35 cellular contexts compared by ENCODE assay signal in the genomic region with DNA sequence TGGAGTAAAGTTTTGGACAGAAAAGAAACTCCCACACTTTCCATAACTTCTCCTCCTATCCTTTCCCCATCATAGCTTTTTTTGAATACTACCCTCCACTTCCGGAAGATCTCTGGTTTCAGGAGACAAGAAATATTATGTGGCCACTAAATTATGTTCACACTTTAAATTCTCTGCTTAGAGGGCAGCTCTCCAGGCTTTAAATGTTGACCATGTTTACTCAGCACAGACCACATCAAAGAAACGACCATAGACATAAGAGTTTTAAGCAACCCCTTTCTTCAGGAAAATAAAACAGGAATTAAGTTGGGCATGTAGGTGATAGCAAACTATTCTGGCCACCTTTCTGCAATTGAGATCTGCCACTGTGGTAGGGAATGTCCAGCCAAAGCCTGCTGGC.
DNase-seq lines count a peak whose midpoint lies in the region; ATAC-seq, FAIRE-seq and TF ChIP-seq lines count a peak whose summit lies in the region.
"Had no signal": no experiment of that assay in that cellular context is flagged by ENCODE, and none has a peak within 500 bp of the region (broad histone marks: within the 10 kb centered on the region; RNA-seq: fewer than 3 reads in every experiment).

No MANE protein-coding gene starts in this region.

- no peaks in the 10 kb centered on the region for H3K79me2 ChIP-seq in HCT116 (ENCODE audit: insufficient read depth, low read length)
- H3K79me2 ChIP-seq in K562 (ENCODE audit: control insufficient read depth, insufficient read depth, low read length): no peaks in the 10 kb centered on the region

- H3K27me3 ChIP-seq in HCT116 (ENCODE audit: insufficient read depth, low read length) (no peaks in the 10 kb centered on the region), K562 (ENCODE audit: control insufficient read depth in 2 of 2, insufficient read depth in 2 of 2, low read length in 2 of 2) (no peaks in the 10 kb centered on the region)
- H3K27me3 ChIP-seq: BE2C; BLaER1; BLaER1 treated with 17β-estradiol and CSF1 and Interleukin-3, amounts not matched to agents 10 nM and 100 nM had no signal

- H4K20me1 ChIP-seq in HCT116 (ENCODE audit: insufficient read depth) (no peaks in the 10 kb centered on the region), K562 (replicated peaks; ENCODE audit: control insufficient read depth, insufficient read depth, low read length) (no peaks in the 10 kb centered on the region)
- H4K20me1 ChIP-seq: BLaER1; BLaER1 treated with 17β-estradiol and CSF1 and Interleukin-3, amounts not matched to agents 10 nM and 100 nM had no signal

- no peaks in the 10 kb centered on the region for H3K36me3 ChIP-seq in HCT116 (ENCODE audit: control insufficient read depth in 1 of 2, insufficient read depth in 2 of 2, low read length in 2 of 2)
- H3K36me3 ChIP-seq in K562 (ENCODE audit: control insufficient read depth, insufficient read depth, low read length): no peaks in the 10 kb centered on the region
- H3K36me3 ChIP-seq: BE2C; BLaER1; BLaER1 treated with 17β-estradiol and CSF1 and Interleukin-3, amounts not matched to agents 10 nM and 100 nM had no signal

- TF ChIP-seq POLR2A in HCT116 (IDR thresholded peaks at IDR 0.05; ENCODE audit: borderline replicate concordance, extremely low read depth, insufficient read depth, insufficient read length) (no peak), K562 (conservative IDR thresholded peaks at IDR 0.05) (no peak)

- TF ChIP-seq RAD21 in HCT116 (IDR thresholded peaks at IDR 0.05; ENCODE audit: low read depth) (no peak), K562 (CRISPR knock-in tag; conservative IDR thresholded peaks at IDR 0.05 in 1 of 2, IDR thresholded peaks at IDR 0.05 in 1 of 2) (no peak)

- RAD21 ChIA-PET in HCT116 (lab: Charles Lee; ENCODE audit: low non-redundant PET in 1 of 2, low total read pairs in 2 of 2, uncharacterized antibody in 2 of 2, unreplicated experiment in 2 of 2): no interaction called here

- 25% methylated on average over 2 of the region's 2 CpGs for WGBS in K562 (ENCODE audit: insufficient coverage, low coverage, missing lambda C conversion rate)

- no peaks in the 10 kb centered on the region for H3K9me3 ChIP-seq in HCT116 (ENCODE audit: control insufficient read depth in 1 of 2, insufficient read depth in 1 of 2, low read depth in 1 of 2, low read length in 2 of 2)
- no peaks in the 10 kb centered on the region for H3K9me3 ChIP-seq in K562 (replicated peaks; ENCODE audit: control insufficient read depth, insufficient read depth, low read depth, low read length)
- H3K9me3 ChIP-seq: BE2C; BLaER1; BLaER1 treated with 17β-estradiol and CSF1 and Interleukin-3, amounts not matched to agents 10 nM and 100 nM; Caco-2 had no signal

- DNase-seq in HCT116 (ENCODE audit: low read depth, low spot score) (no peak), M059J (ENCODE audit: low read depth) (peak; percentile 63), SW480 (ENCODE audit: low spot score) (peak; percentile 93), K562 (ENCODE audit: extremely low read depth in 1 of 4, low spot score in 3 of 4) (no peak)
- DNase-seq in activated CD4-positive, alpha-beta T cell treated with anti-CD3 and anti-CD28 coated beads, Interleukin-2, amount 50 U/mL, for 48 hours: no peak
- DNase-seq in activated naive CD4-positive, alpha-beta T cell treated with Interleukin-2 at 50 U/mL for 16 hours: no peak
- no peak for DNase-seq in activated CD4-positive, alpha-beta T cell treated with anti-CD3 and anti-CD28 coated beads for 48 hours
- DNase-seq: 8988T; ACHN; AML-193; BE2C; C1 segment of cervical spinal cord; Calu3; CD4-positive, alpha-beta memory T cell; CD4-positive, alpha-beta T cell; CD4-positive, CD25-positive, alpha-beta regulatory T cell; CD8-positive, alpha-beta memory T cell; CD8-positive, alpha-beta T cell; COR-L47; DMS 273 treated with DMSO at 0.1 percent for 48 hours; DMS153; DMS53; DMS79; DMS79 treated with DMSO at 0.1 percent for 48 hours; DND-41; EL had no signal

- H3K4me2 ChIP-seq in HCT116 (ENCODE audit: low read length) (no peak overlapping the region), K562 (ENCODE audit: insufficient read depth, low read length) (no peak overlapping the region)
- H3K4me2 ChIP-seq: A549; BLaER1; BLaER1 treated with 17β-estradiol and CSF1 and Interleukin-3, amounts not matched to agents 10 nM and 100 nM had no signal

- no TSS peak for BruUV-seq in HCT116 (replicated peaks; lab: Mats Ljungman, UMichigan)
- no TSS peak for BruUV-seq in K562 (replicated peaks; lab: Mats Ljungman, UMichigan)

- H3K9me1 ChIP-seq in K562 (ENCODE audit: control insufficient read depth, insufficient read depth, low read length): no peaks in the 10 kb centered on the region

- TF ChIP-seq CTCF in HCT116 (IDR thresholded peaks at IDR 0.05 in 2 of 3, conservative IDR thresholded peaks at IDR 0.05 in 1 of 3; ENCODE audit: borderline replicate concordance in 1 of 3, insufficient read depth in 1 of 3, low read depth in 2 of 3, low read length in 2 of 3) (no peak), K562 (IDR thresholded peaks at IDR 0.05 in 2 of 3, conservative IDR thresholded peaks at IDR 0.05 in 1 of 3; ENCODE audit: insufficient read depth in 2 of 3, low read depth in 1 of 3, low read length in 3 of 3) (no peak)

- no peak overlapping the region for H3K27ac ChIP-seq in HCT116 (ENCODE audit: low read depth, low read length)
- H3K27ac ChIP-seq in K562 (ENCODE audit: extremely low read depth, low read depth, low read length): no peak overlapping the region
- H3K27ac ChIP-seq: 22Rv1; A549; BLaER1; BLaER1 treated with 17β-estradiol and CSF1 and Interleukin-3, amounts not matched to agents 10 nM and 100 nM; C4-2B had no signal

- in situ Hi-C loops in K562 (cut with MboI): no loop called here

- H2AFZ ChIP-seq in HCT116 (ENCODE audit: low read depth, low read length, poor library complexity, severe bottlenecking) (no peak overlapping the region), K562 (ENCODE audit: low read depth, low read length) (no peak overlapping the region)

- no peaks in the 10 kb centered on the region for H3K9me2 ChIP-seq in HCT116 (ENCODE audit: insufficient read depth)

- no peak for FAIRE-seq in K562 (lab: Jason Lieb, UNC)
- FAIRE-seq: A204.1, A549, D721Med had no signal

- no peak for TF ChIP-seq EP300 in K562 (IDR thresholded peaks at IDR 0.05; ENCODE audit: low read length)

- H3K4me1 ChIP-seq in HCT116 (ENCODE audit: control insufficient read depth in 1 of 2, insufficient read depth in 2 of 2, low read length in 2 of 2): peaks cover 0 to 3% of the 10 kb centered on the region in 2 experiments; a peak in 1 of 4 replicates
- peaks cover 13 to 21% of the 10 kb centered on the region in 2 experiments; a peak in 4 of 5 replicates for H3K4me1 ChIP-seq in K562 (replicated peaks in 1 of 2; ENCODE audit: control insufficient read depth in 2 of 2, insufficient read depth in 2 of 2, low read length in 2 of 2)
- H3K4me1 ChIP-seq: BE2C, BLaER1 had no signal

- H3K9ac ChIP-seq in HCT116 (ENCODE audit: low read length) (no peak overlapping the region), K562 (ENCODE audit: insufficient read depth in 1 of 2, low read depth in 2 of 2, low read length in 2 of 2) (no peak overlapping the region)
- H3K9ac ChIP-seq: BLaER1; BLaER1 treated with 17β-estradiol and CSF1 and Interleukin-3, amounts not matched to agents 10 nM and 100 nM had no signal

- ATAC-seq in HCT116 (no peak), K562 (no peak), GM19455 (IDR thresholded peaks at IDR 0.05; ENCODE audit: unreplicated experiment) (no peak)
- ATAC-seq: A549; CD8-positive, alpha-beta T cell had no signal

- CTCF ChIA-PET in HCT116 (lab: Charles Lee): no interaction called here
- CTCF ChIA-PET in K562 (lab: Yijun Ruan, JAX; ENCODE audit: low intra/inter-chr PET ratio): no interaction called here

- POLR2A ChIA-PET in HCT116 (lab: Charles Lee): no interaction called here
- POLR2A ChIA-PET in K562 (lab: Yijun Ruan, JAX): no interaction called here

- H3K4me3 ChIP-seq in HCT116 (replicated peaks in 1 of 2; ENCODE audit: low read depth in 1 of 2, low read length in 2 of 2): no peak overlapping the region
- H3K4me3 ChIP-seq in K562: no peak overlapping the region
- H3K4me3 ChIP-seq: A549; BLaER1; BLaER1 treated with 17β-estradiol and CSF1 and Interleukin-3, amounts not matched to agents 10 nM and 100 nM had no signal

- intact Hi-C loops in HCT116 (cut with micrococcal nuclease) (no loop called here), K562 (cut with micrococcal nuclease) (no loop called here)

TF ChIP-seq in HCT116, 20 proteins besides CTCF, POLR2A, EP300 and RAD21 (continues in another document):
- TF ChIP-seq TCF7L2 (IDR thresholded peaks at IDR 0.05; ENCODE audit: borderline replicate concordance, extremely low read depth, insufficient read depth, insufficient read length) (peak; percentile 62), FOSL1 (IDR thresholded peaks at IDR 0.05; ENCODE audit: low read depth) (no peak)

TF ChIP-seq in K562, 482 proteins besides CTCF, POLR2A, EP300 and RAD21:
- TF ChIP-seq LEF1 (IDR thresholded peaks at IDR 0.05) (0 out of 2 replicates have a peak, but pooled peaks have one; percentile 35), DPF2 (IDR thresholded peaks at IDR 0.05) (no peak)
- TF ChIP-seq, protein P1, sequence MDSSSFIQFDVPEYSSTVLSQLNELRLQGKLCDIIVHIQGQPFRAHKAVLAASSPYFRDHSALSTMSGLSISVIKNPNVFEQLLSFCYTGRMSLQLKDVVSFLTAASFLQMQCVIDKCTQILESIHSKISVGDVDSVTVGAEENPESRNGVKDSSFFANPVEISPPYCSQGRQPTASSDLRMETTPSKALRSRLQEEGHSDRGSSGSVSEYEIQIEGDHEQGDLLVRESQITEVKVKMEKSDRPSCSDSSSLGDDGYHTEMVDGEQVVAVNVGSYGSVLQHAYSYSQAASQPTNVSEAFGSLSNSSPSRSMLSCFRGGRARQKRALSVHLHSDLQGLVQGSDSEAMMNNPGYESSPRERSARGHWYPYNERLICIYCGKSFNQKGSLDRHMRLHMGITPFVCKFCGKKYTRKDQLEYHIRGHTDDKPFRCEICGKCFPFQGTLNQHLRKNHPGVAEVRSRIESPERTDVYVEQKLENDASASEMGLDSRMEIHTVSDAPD (CRISPR knock-in tag; IDR thresholded peaks at IDR 0.05): no peak

Comparison
In these comparisons a context has a peak if more than half of its experiments do, and no peak if none do; other contexts are left out.
1. DNase-seq: peak in M059J (single experiment) and SW480 (single experiment); none in HCT116 (single experiment), K562 (0 of 4), activated CD4-positive, alpha-beta T cell treated with anti-CD3 and anti-CD28 coated beads, Interleukin-2, amount 50 U/mL, for 48 hours (0 of 2), activated naive CD4-positive, alpha-beta T cell treated with Interleukin-2 at 50 U/mL for 16 hours (single experiment) and activated CD4-positive, alpha-beta T cell treated with anti-CD3 and anti-CD28 coated beads for 48 hours (single experiment).